In genomic region chr13:26914624-26915023, GRCh38 we compare ENCODE assay signal across 8 cellular contexts.
A peak's percentile ranks its signal among the peaks of the same experiment; 100 is the strongest.
DNase-seq lines count a peak whose midpoint lies in the region; ATAC-seq, FAIRE-seq and TF ChIP-seq lines count a peak whose summit lies in the region.

No MANE protein-coding gene starts in this region.

- no peak overlapping the region for H2AFZ ChIP-seq in keratinocyte (ENCODE audit: control insufficient read depth, low read length)

- no peak overlapping the region for H3K9ac ChIP-seq in keratinocyte (ENCODE audit: control insufficient read depth, extremely low read depth, insufficient read depth, low read length)

- no peaks in the 10 kb centered on the region for H3K9me1 ChIP-seq in keratinocyte (ENCODE audit: control insufficient read depth, extremely low read depth, insufficient read depth, low read length)

- DNase-seq in HK-2 (ENCODE audit: unreplicated experiment) (peak; percentile 4), RPMI8226 (peak; percentile 36), keratinocyte (ENCODE audit: low read depth, low spot score) (peak; percentile 4), RKO (ENCODE audit: low spot score) (no peak), iPS-NIHi7 (ENCODE audit: extremely low spot score) (no peak), kidney glomerular epithelial cell (lab: John Stamatoyannopoulos, UW) (no peak)

- H3K27ac ChIP-seq in keratinocyte (ENCODE audit: control insufficient read depth, insufficient read depth, low read length) = no peak overlapping the region

- H3K4me1 ChIP-seq in keratinocyte (ENCODE audit: control insufficient read depth, extremely low read depth, insufficient read depth, low read length) = peaks cover 7% of the 10 kb centered on the region

- no peaks in the 10 kb centered on the region for H3K79me2 ChIP-seq in keratinocyte (ENCODE audit: control insufficient read depth, insufficient read depth, low read length)

- no peaks in the 10 kb centered on the region for H3K9me3 ChIP-seq in keratinocyte (ENCODE audit: control insufficient read depth, low read depth, low read length)

- dilution Hi-C loops in keratinocyte (cut with MboI; ENCODE audit: extremely low pct_ligation_motif_present, low sequenced_read_pairs) = no loop called here

- ATAC-seq in GM18511 (IDR thresholded peaks at IDR 0.05; ENCODE audit: unreplicated experiment) (peak; percentile 73), GM19467 (IDR thresholded peaks at IDR 0.05; ENCODE audit: unreplicated experiment) (no peak)

- peaks cover 6% of the 10 kb centered on the region for H3K27me3 ChIP-seq in keratinocyte (ENCODE audit: control insufficient read depth, extremely low read depth, insufficient read depth, low read length)

- FAIRE-seq in keratinocyte (lab: Jason Lieb, UNC) = no peak

- no peak overlapping the region for H3K4me3 ChIP-seq in keratinocyte (ENCODE audit: control insufficient read depth in 2 of 3, extremely low read depth in 1 of 3, insufficient read depth in 2 of 3, low read depth in 1 of 3, low read length in 3 of 3)

- TF ChIP-seq CTCF in keratinocyte (optimal IDR thresholded peaks at IDR 0.05 in 1 of 3, IDR thresholded peaks at IDR 0.05 in 1 of 3, conservative IDR thresholded peaks at IDR 0.05 in 1 of 3; ENCODE audit: extremely low read depth in 1 of 3, insufficient read depth in 2 of 3, low read length in 3 of 3) = no peak

- no peaks in the 10 kb centered on the region for H4K20me1 ChIP-seq in keratinocyte (ENCODE audit: control insufficient read depth, extremely low read depth, insufficient read depth, low read length)

- H3K4me2 ChIP-seq in keratinocyte (ENCODE audit: control insufficient read depth, extremely low read depth, insufficient read depth, low read depth, low read length) = no peak overlapping the region

- H3K36me3 ChIP-seq in keratinocyte (ENCODE audit: control insufficient read depth in 2 of 2, extremely low read depth in 1 of 2, insufficient read depth in 2 of 2, low read length in 2 of 2) = no peaks in the 10 kb centered on the region

Comparison
In these comparisons a context has a peak if more than half of its experiments do, and no peak if none do; other contexts are left out.
1. DNase-seq: peak in HK-2 (single experiment), RPMI8226 (single experiment) and keratinocyte (single experiment); none in RKO (single experiment), iPS-NIHi7 (single experiment) and kidney glomerular epithelial cell (single experiment).